8 cellular contexts compared by ENCODE assay signal in the genomic region with DNA sequence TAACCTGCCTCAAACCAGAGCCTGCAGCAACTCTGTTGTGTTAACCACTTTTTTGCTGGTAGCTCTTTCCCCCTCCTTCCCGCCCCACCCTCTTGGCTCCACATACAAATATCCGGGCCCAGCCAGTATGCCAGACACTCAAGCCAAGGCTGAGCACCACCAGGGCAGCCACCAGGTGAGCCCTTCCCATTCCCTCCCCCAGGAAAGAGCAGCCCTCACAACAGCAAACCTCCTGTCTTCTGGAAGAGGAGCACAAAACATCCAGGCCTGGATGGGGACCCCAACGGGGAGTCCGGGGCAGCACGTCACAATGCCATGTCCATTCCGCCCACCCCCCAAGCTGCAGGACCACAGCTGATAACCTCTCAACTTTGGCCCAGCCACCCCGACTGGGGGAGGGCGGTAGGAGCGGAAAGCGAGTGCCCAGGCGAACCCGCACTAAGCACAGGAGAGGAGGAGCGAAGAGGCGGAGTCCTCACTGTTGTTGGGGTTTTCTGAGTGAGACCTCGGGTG. TPM values are rescaled to one million over a fixed set of nuclear protein-coding genes. Genes with fewer than 3 reads are reported as not detected.
A peak's percentile ranks its signal among the peaks of the same experiment; 100 is the strongest.
DNase-seq lines count a peak whose midpoint lies in the region; ATAC-seq and TF ChIP-seq lines count a peak whose summit lies in the region.

No MANE protein-coding gene starts in this region.

- H3K27me3 ChIP-seq in GM06990 (replicated peaks; ENCODE audit: control insufficient read depth, insufficient read depth, low read length): no peaks in the 10 kb centered on the region

- H3K27me3 Mint-ChIP-seq in T-cell: no peaks in the 10 kb centered on the region

- peaks cover 25% of the 10 kb centered on the region for H3K36me3 ChIP-seq in GM06990 (ENCODE audit: control insufficient read depth, insufficient read depth, low read length)

- DNase-seq in GM06990 (ENCODE audit: extremely low read depth, insufficient read length): peak; percentile 48
- peak in 33 of 34 experiments; percentile 32 to 74 (median 61) for DNase-seq in T-cell
- DNase-seq in astrocyte of the cerebellum (ENCODE audit: low read depth): no peak
- peak in 2 of 3 donors; percentile 34 to 49 for DNase-seq in stimulated activated CD4-positive, alpha-beta T cell treated with anti-CD3 and anti-CD28 coated beads, Interleukin-12 subunit alpha, Interleukin-12 subunit beta, amount 100 ng/mL, for 48 hours (ENCODE audit: low read depth in 2 of 3, low spot score in 1 of 3)
- no peak for DNase-seq in C1 segment of cervical spinal cord (lab: John Stamatoyannopoulos, UW)
- no peak for DNase-seq in NCI-H2081 (lab: John Stamatoyannopoulos, UW)

- CTCF ChIA-PET in T-cell (lab: Charles Lee): interaction anchor here (1.0 to 1.7 kb wide), 6 partner anchors 32 to 305 kb away, joined by 3 to 4 read pairs (median 4); a partner anchor contains a TSS

- peaks cover 55 to 62% (median 57%) of the 10 kb centered on the region in 3 donors for H3K4me1 Mint-ChIP-seq in T-cell

- H3K9me3 Mint-ChIP-seq in T-cell: no peaks in the 10 kb centered on the region

- peaks cover 20% of the 10 kb centered on the region for H3K36me3 Mint-ChIP-seq in T-cell

- peak overlapping the region; percentile 90 to 99 (median 97) for H3K4me3 Mint-ChIP-seq in T-cell

- H3K4me3 ChIP-seq in GM06990 (replicated peaks; ENCODE audit: low read depth, low read length): peak overlapping the region; percentile 91
- H3K4me3 ChIP-seq in astrocyte of the cerebellum (ENCODE audit: low read depth, low read length): peak overlapping the region; percentile 78
- peak overlapping the region; percentile 80 for H3K4me3 ChIP-seq in iPS-18c (ENCODE audit: insufficient read depth, low read depth, low read length)

- in situ Hi-C loops in astrocyte of the cerebellum (cut with HindIII; ENCODE audit: low sequenced_read_pairs): no loop called here

- peak; percentile 14 for ATAC-seq in HG03103 (IDR thresholded peaks at IDR 0.05; ENCODE audit: low read depth, unreplicated experiment)
- ATAC-seq in T-cell (replicated peaks in 1 of 4): peak; percentile 63 to 69 (median 66)

- H3K9me3 ChIP-seq in iPS-18c (ENCODE audit: control insufficient read depth, insufficient read depth, low read length): peaks cover 3% of the 10 kb centered on the region

- H3K27ac Mint-ChIP-seq in T-cell: peak overlapping the region; percentile 94 to 98

- POLR2A ChIA-PET in T-cell (lab: Charles Lee): interaction anchor here in 1 of 2 donors (0.5 to 0.7 kb wide), 2 partner anchors 62 to 545 kb away, joined by 3 read pairs; no protein-coding TSS in a partner anchor

- TF ChIP-seq CTCF in GM06990 (IDR thresholded peaks at IDR 0.05; ENCODE audit: insufficient read depth, low read length, poor library complexity, severe bottlenecking) (no peak), astrocyte of the cerebellum (IDR thresholded peaks at IDR 0.05; ENCODE audit: low read depth, low read length, missing control alignments) (no peak)

RNA-seq across cellular contexts. Expression of a gene that starts 0.8 kb away (rescaled TPM):
- 100 to 1,000 TPM in 4 of 5 donors, 10 to 100 TPM in 1; 88.3 to 164 (median 124) TPM for total RNA-seq in T-cell

RNA-seq across cellular contexts. Expression of a gene that starts 0.9 kb away (rescaled TPM):
- total RNA-seq in T-cell: not detected

RNA-seq across cellular contexts. Expression of a gene that starts 8.2 kb away (rescaled TPM):
- total RNA-seq in T-cell: 10 to 100 TPM; 29.3 to 68.0 (median 51.4) TPM

RNA-seq across cellular contexts. Expression of a gene that starts 36.2 kb away (rescaled TPM):
- total RNA-seq in T-cell: 1 to 10 TPM in 4 of 5 donors, under 1 TPM in 1; 0.86 to 7.6 (median 3.4) TPM

RNA-seq across cellular contexts. Expression of a gene that starts 54.0 kb away (rescaled TPM):
- total RNA-seq in T-cell: 10 to 100 TPM; 60.8 to 69.0 (median 63.5) TPM

Comparison
In these comparisons a context has a peak if more than half of its experiments do, and no peak if none do; other contexts are left out.
1. DNase-seq: peak in GM06990 (single experiment), T-cell (33 of 34) and stimulated activated CD4-positive, alpha-beta T cell treated with anti-CD3 and anti-CD28 coated beads, Interleukin-12 subunit alpha, Interleukin-12 subunit beta, amount 100 ng/mL, for 48 hours (2 of 3); none in astrocyte of the cerebellum (single experiment), C1 segment of cervical spinal cord (0 of 14) and NCI-H2081 (0 of 2).
2. Peak in every context shown above with its lines, with median percentiles within 50 percentile points of each other: H3K4me3 ChIP-seq.